Comparison of ENCODE assay signal across 11 cellular contexts in the genomic region with DNA sequence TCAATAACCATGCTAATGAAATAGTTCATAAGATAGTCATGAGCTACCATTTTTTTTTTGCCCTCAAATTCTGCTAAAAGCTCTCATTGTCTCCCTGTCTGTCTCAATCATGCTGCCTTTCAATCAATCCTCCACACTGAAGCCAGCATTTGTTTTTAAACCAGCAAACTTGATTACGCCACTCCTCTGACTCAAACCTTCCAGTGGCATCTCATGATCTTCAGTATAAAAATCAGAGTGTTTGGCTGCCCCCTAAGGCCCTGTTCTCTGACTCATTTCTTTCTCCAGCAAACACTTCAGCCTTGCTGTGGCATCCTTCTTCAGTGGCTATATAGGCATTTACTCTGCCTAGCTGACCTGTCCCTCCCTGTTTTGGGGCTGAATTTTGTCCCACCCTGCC. TPM values are rescaled to one million over a fixed set of nuclear protein-coding genes. Genes with fewer than 3 reads are reported as not detected.
DNase-seq lines count a peak whose midpoint lies in the region; ATAC-seq, FAIRE-seq and TF ChIP-seq lines count a peak whose summit lies in the region.
"Had no signal": no experiment of that assay in that cellular context is flagged by ENCODE, and none has a peak within 500 bp of the region (broad histone marks: within the 10 kb centered on the region; RNA-seq: fewer than 3 reads in every experiment).

No MANE protein-coding gene starts in this region.

- no peaks in the 10 kb centered on the region for H3K36me3 Mint-ChIP-seq in astrocyte (ENCODE audit: low read depth, unreplicated experiment)
- no peaks in the 10 kb centered on the region for H3K36me3 Mint-ChIP-seq in CD8-positive, alpha-beta T cell

- DNase-seq in BJ (ENCODE audit: low read depth) (peak; percentile 15), HTR-8/SVneo (ENCODE audit: insufficient read length, low spot score) (peak; percentile 45), astrocyte (ENCODE audit: low read depth) (peak; percentile 46), myocyte (ENCODE audit: low read depth) (peak; percentile 70), NCI-H2227 treated with DMSO at 0.1 percent for 48 hours (lab: John Stamatoyannopoulos, UW) (no peak)
- no peak for DNase-seq in CD8-positive, alpha-beta T cell
- no peak for DNase-seq in activated effector memory CD4-positive, alpha-beta T cell treated with anti-CD3 and anti-CD28 coated beads, Interleukin-2, amount 50 U/mL, for 16 hours
- DNase-seq: NCI-H1417 treated with DMSO at 0.1 percent for 48 hours had no signal

- H3K36me3 ChIP-seq in BJ (ENCODE audit: control insufficient read depth, insufficient read depth, low read length) (no peaks in the 10 kb centered on the region), astrocyte (ENCODE audit: insufficient read depth, low read length) (no peaks in the 10 kb centered on the region)
- H3K36me3 ChIP-seq in CD8-positive, alpha-beta T cell (ENCODE audit: insufficient read depth, low read length) = no peaks in the 10 kb centered on the region

- ATAC-seq in CD8-positive, alpha-beta T cell = no peak
- ATAC-seq in GM21390 (IDR thresholded peaks at IDR 0.05; ENCODE audit: unreplicated experiment) = no peak

- no peak overlapping the region for H3K9ac ChIP-seq in astrocyte (ENCODE audit: low read length)

- H3K4me2 ChIP-seq in astrocyte (ENCODE audit: low read length) = no peak overlapping the region

- no peaks in the 10 kb centered on the region for H3K4me1 ChIP-seq in astrocyte (ENCODE audit: insufficient read depth, low read length)
- H3K4me1 ChIP-seq in CD8-positive, alpha-beta T cell (ENCODE audit: insufficient read depth, low read length) = no peaks in the 10 kb centered on the region

- H3K4me3 Mint-ChIP-seq in astrocyte (ENCODE audit: unreplicated experiment) = no peak overlapping the region
- H3K4me3 Mint-ChIP-seq in CD8-positive, alpha-beta T cell = no peak overlapping the region

- FAIRE-seq in HTR-8/SVneo (lab: Jason Lieb, UNC) (no peak), astrocyte (lab: Jason Lieb, UNC) (no peak)
- FAIRE-seq: endothelial cell of umbilical vein had no signal

- CTCF ChIA-PET in BJ (lab: Yijun Ruan, JAX) = interaction anchor here (0.9 kb wide), 1 partner anchor 10 kb away, joined by 3 read pairs; no protein-coding TSS in a partner anchor
- CTCF ChIA-PET in CD8-positive, alpha-beta T cell (lab: Charles Lee) = interaction anchor here (1.3 kb wide), 1 partner anchor 9 kb away, joined by 3 read pairs; no protein-coding TSS in a partner anchor

- no peaks in the 10 kb centered on the region for H3K79me2 ChIP-seq in astrocyte (ENCODE audit: insufficient read depth, low read length)

- peaks cover 5% of the 10 kb centered on the region for H3K27me3 Mint-ChIP-seq in astrocyte (ENCODE audit: low read depth, unreplicated experiment)
- no peaks in the 10 kb centered on the region for H3K27me3 Mint-ChIP-seq in CD8-positive, alpha-beta T cell (ENCODE audit: low read depth)

- H4K20me1 ChIP-seq in astrocyte (ENCODE audit: insufficient read depth, low read length) = no peaks in the 10 kb centered on the region

- H3K27me3 ChIP-seq in BJ (ENCODE audit: control insufficient read depth, insufficient read depth, low read length) (no peaks in the 10 kb centered on the region), astrocyte (ENCODE audit: insufficient read depth, low read length) (no peaks in the 10 kb centered on the region)
- H3K27me3 ChIP-seq in CD8-positive, alpha-beta T cell (ENCODE audit: insufficient read depth, low read length) = no peaks in the 10 kb centered on the region

- no peak overlapping the region for H3K27ac Mint-ChIP-seq in astrocyte (ENCODE audit: unreplicated experiment)
- H3K27ac Mint-ChIP-seq in CD8-positive, alpha-beta T cell = no peak overlapping the region
- H3K27ac Mint-ChIP-seq: activated T-helper 2 cell treated with anti-CD3 and anti-CD28 coated beads, Interferon-gamma antibody, Interleukin-2, Interleukin-4, amounts not matched to agents 10 μg/mL and 5 μg/mL and 100 μg/mL, durations not matched to agents 14 hours and 24 hours and 36 hours had no signal

- TF ChIP-seq CTCF in BJ (IDR thresholded peaks at IDR 0.05; ENCODE audit: insufficient read depth, low read depth, low read length) (no peak), astrocyte (IDR thresholded peaks at IDR 0.05; ENCODE audit: insufficient read depth, low read depth, low read length) (no peak)
- no peak for TF ChIP-seq CTCF in CD8-positive, alpha-beta T cell (IDR thresholded peaks at IDR 0.05)

- no peak overlapping the region for H3K27ac ChIP-seq in astrocyte (ENCODE audit: low read depth, low read length)
- no peak overlapping the region for H3K27ac ChIP-seq in CD8-positive, alpha-beta T cell (ENCODE audit: low read depth, low read length)

- H3K4me3 ChIP-seq in BJ (ENCODE audit: low read depth, low read length) = no peak overlapping the region
- no peak overlapping the region for H3K4me3 ChIP-seq in astrocyte (ENCODE audit: insufficient read depth, low read depth, low read length)
- H3K4me3 ChIP-seq in CD8-positive, alpha-beta T cell (ENCODE audit: low read depth, low read length) = no peak overlapping the region

- H3K9me3 ChIP-seq in astrocyte (ENCODE audit: insufficient read depth, low read depth, low read length) = no peaks in the 10 kb centered on the region
- H3K9me3 ChIP-seq in CD8-positive, alpha-beta T cell (ENCODE audit: low read length) = no peaks in the 10 kb centered on the region

- H3K4me1 Mint-ChIP-seq in astrocyte (ENCODE audit: low read depth, unreplicated experiment) = peaks cover 4% of the 10 kb centered on the region
- peaks cover under 1% of the 10 kb centered on the region for H3K4me1 Mint-ChIP-seq in CD8-positive, alpha-beta T cell (ENCODE audit: low read depth)

- POLR2A ChIA-PET in BJ (lab: Charles Lee) = no interaction called here
- POLR2A ChIA-PET in CD8-positive, alpha-beta T cell (lab: Charles Lee) = interaction anchor here (1.7 kb wide), 1 partner anchor 21 kb away, joined by 4 read pairs; no protein-coding TSS in a partner anchor

- intact Hi-C loops in CD8-positive, alpha-beta T cell (cut with DNase I, micrococcal nuclease) = no loop called here

- H3K9me3 Mint-ChIP-seq in astrocyte (ENCODE audit: unreplicated experiment) = no peaks in the 10 kb centered on the region
- no peaks in the 10 kb centered on the region for H3K9me3 Mint-ChIP-seq in CD8-positive, alpha-beta T cell

- no peak overlapping the region for H2AFZ ChIP-seq in astrocyte (ENCODE audit: low read depth, low read length)

RNA-seq across cellular contexts. Expression of a gene that starts 36.0 kb away (rescaled TPM):
- not detected in 2 replicates for polyA plus RNA-seq in BJ (2011; rRNA removed)
- not detected in 2 replicates for polyA minus RNA-seq in BJ (2011; rRNA and poly(A)+ RNA removed)
- total RNA-seq in astrocyte (not detected in 2 replicates), myocyte (not detected in 2 replicates)
- not detected for polyA plus RNA-seq in myocyte (2012)
- 1 to 10 TPM; 8.6 to 8.9 TPM for total RNA-seq in CD8-positive, alpha-beta T cell
- total RNA-seq: endothelial cell of umbilical vein had no signal
- polyA plus RNA-seq: endothelial cell of umbilical vein had no signal

Comparison
In these comparisons a context has a peak if more than half of its experiments do, and no peak if none do; other contexts are left out.
1. DNase-seq: peak in BJ (single experiment), HTR-8/SVneo (single experiment), astrocyte (single experiment) and myocyte (single experiment); none in CD8-positive, alpha-beta T cell (0 of 7), NCI-H2227 treated with DMSO at 0.1 percent for 48 hours (single experiment) and activated effector memory CD4-positive, alpha-beta T cell treated with anti-CD3 and anti-CD28 coated beads, Interleukin-2, amount 50 U/mL, for 16 hours (single experiment).